In genomic region chr6:35679399-35679798, GRCh38 we compare ENCODE assay signal across 1 cellular context.
TF ChIP-seq lines count a peak whose summit lies in the region.

No MANE protein-coding gene starts in this region.

TF ChIP-seq in K562, 482 proteins besides CTCF, POLR2A, EP300 and RAD21 (continued from another document):
- TF ChIP-seq, protein P1, sequence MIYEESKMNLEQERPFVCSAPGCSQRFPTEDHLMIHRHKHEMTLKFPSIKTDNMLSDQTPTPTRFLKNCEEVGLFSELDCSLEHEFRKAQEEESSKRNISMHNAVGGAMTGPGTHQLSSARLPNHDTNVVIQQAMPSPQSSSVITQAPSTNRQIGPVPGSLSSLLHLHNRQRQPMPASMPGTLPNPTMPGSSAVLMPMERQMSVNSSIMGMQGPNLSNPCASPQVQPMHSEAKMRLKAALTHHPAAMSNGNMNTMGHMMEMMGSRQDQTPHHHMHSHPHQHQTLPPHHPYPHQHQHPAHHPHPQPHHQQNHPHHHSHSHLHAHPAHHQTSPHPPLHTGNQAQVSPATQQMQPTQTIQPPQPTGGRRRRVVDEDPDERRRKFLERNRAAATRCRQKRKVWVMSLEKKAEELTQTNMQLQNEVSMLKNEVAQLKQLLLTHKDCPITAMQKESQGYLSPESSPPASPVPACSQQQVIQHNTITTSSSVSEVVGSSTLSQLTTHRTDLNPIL (CRISPR knock-in tag; IDR thresholded peaks at IDR 0.05), result no peak
- TF ChIP-seq MTA1 (IDR thresholded peaks at IDR 0.05; ENCODE audit: borderline replicate concordance), result no peak
- TF ChIP-seq ZNF282 (CRISPR knock-in tag; IDR thresholded peaks at IDR 0.05), result no peak
- TF ChIP-seq SMARCC2 (IDR thresholded peaks at IDR 0.05; ENCODE audit: low read depth), result no peak
- TF ChIP-seq E2F5 (CRISPR knock-in tag; IDR thresholded peaks at IDR 0.05), result no peak
- TF ChIP-seq RBM17 (IDR thresholded peaks at IDR 0.05; ENCODE audit: borderline replicate concordance, low read depth, low read length), result no peak
- TF ChIP-seq KHSRP (IDR thresholded peaks at IDR 0.05), result no peak
- TF ChIP-seq MECOM (CRISPR knock-in tag; IDR thresholded peaks at IDR 0.05), result no peak
- no peak for TF ChIP-seq TBL1XR1 (IDR thresholded peaks at IDR 0.05; ENCODE audit: low read length in 2 of 2)
- no peak for TF ChIP-seq TRIM28 (IDR thresholded peaks at IDR 0.05)
- TF ChIP-seq DNMT1 (IDR thresholded peaks at IDR 0.05), result no peak
- TF ChIP-seq ZNF133 (CRISPR knock-in tag; IDR thresholded peaks at IDR 0.05), result no peak
- TF ChIP-seq ZBTB1 (CRISPR knock-in tag; IDR thresholded peaks at IDR 0.05; ENCODE audit: borderline replicate concordance, low read depth), result no peak
- no peak for TF ChIP-seq TBP (optimal IDR thresholded peaks at IDR 0.05; ENCODE audit: low read depth, low read length)
- TF ChIP-seq ZNF408 (CRISPR knock-in tag; IDR thresholded peaks at IDR 0.05; ENCODE audit: low read depth), result no peak
- no peak for TF ChIP-seq ZNF740 (CRISPR knock-in tag; IDR thresholded peaks at IDR 0.05)
- TF ChIP-seq ZNF740 (tag; IDR thresholded peaks at IDR 0.05), result no peak
- no peak for TF ChIP-seq NUFIP1 (IDR thresholded peaks at IDR 0.05; ENCODE audit: partially characterized antibody)
- TF ChIP-seq NCOR1 (IDR thresholded peaks at IDR 0.05), result peak; percentile 18; the same call in 1 of the 2 replicates
- no peak for TF ChIP-seq JUN (IDR thresholded peaks at IDR 0.05; ENCODE audit: borderline replicate concordance, low read depth, low read length)
- no peak for TF ChIP-seq JUN (CRISPR knock-in tag; IDR thresholded peaks at IDR 0.05; ENCODE audit: borderline replicate concordance)
- no peak for TF ChIP-seq ZNF184 (CRISPR knock-in tag; IDR thresholded peaks at IDR 0.05)
- no peak for TF ChIP-seq MEIS2 (IDR thresholded peaks at IDR 0.05; ENCODE audit: partially characterized antibody)
- no peak for TF ChIP-seq HMG20B (CRISPR knock-in tag; IDR thresholded peaks at IDR 0.05)
- no peak for TF ChIP-seq ATF6 (CRISPR knock-in tag; IDR thresholded peaks at IDR 0.05)
- no peak for TF ChIP-seq CGGBP1 (CRISPR knock-in tag; IDR thresholded peaks at IDR 0.05)
- no peak for TF ChIP-seq MCM3 (IDR thresholded peaks at IDR 0.05)
- TF ChIP-seq GATAD2B (IDR thresholded peaks at IDR 0.05; ENCODE audit: borderline replicate concordance), result no peak
- TF ChIP-seq ZNF274 (IDR thresholded peaks at IDR 0.05; ENCODE audit: borderline replicate concordance, low read depth, low read length), result no peak
- TF ChIP-seq, protein P2, sequence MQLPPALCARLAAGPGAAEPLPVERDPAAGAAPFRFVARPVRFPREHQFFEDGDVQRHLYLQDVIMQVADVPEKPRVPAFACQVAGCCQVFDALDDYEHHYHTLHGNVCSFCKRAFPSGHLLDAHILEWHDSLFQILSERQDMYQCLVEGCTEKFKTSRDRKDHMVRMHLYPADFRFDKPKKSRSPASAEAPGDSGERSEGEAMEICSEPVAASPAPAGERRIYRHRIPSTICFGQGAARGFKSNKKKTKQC (CRISPR knock-in tag; IDR thresholded peaks at IDR 0.05), result no peak
- TF ChIP-seq TAL1 (IDR thresholded peaks at IDR 0.05), result no peak
- TF ChIP-seq GABPB1 (CRISPR knock-in tag; IDR thresholded peaks at IDR 0.05), result no peak
- no peak for TF ChIP-seq KDM5B (IDR thresholded peaks at IDR 0.05; ENCODE audit: insufficient replicate concordance, low read depth, low read length)
- TF ChIP-seq MEF2A (IDR thresholded peaks at IDR 0.05; ENCODE audit: control insufficient read depth, low read depth, low read length), result no peak
- peak in 1 of 2 experiments; percentile 18 for TF ChIP-seq NCOA2 (IDR thresholded peaks at IDR 0.05; ENCODE audit: partially characterized antibody in 2 of 2)
- TF ChIP-seq ESRRA (IDR thresholded peaks at IDR 0.05; ENCODE audit: borderline replicate concordance, low read depth), result no peak
- no peak for TF ChIP-seq ATF7 (IDR thresholded peaks at IDR 0.05)
- no peak for TF ChIP-seq ZNF717 (CRISPR knock-in tag; IDR thresholded peaks at IDR 0.05)
